In genomic region chrX:65671966-65672365, GRCh38 we compare ENCODE assay signal across 10 cellular contexts. TPM values are rescaled to one million over a fixed set of nuclear protein-coding genes. Genes with fewer than 3 reads are reported as not detected.
A peak's percentile ranks its signal among the peaks of the same experiment; 100 is the strongest.
DNase-seq lines count a peak whose midpoint lies in the region; ATAC-seq and TF ChIP-seq lines count a peak whose summit lies in the region.
"Had no signal": no experiment of that assay in that cellular context is flagged by ENCODE, and none has a peak within 500 bp of the region (broad histone marks: within the 10 kb centered on the region; RNA-seq: fewer than 3 reads in every experiment).

No MANE protein-coding gene starts in this region.

- TF ChIP-seq CTCF in lower lobe of right lung (IDR thresholded peaks at IDR 0.05) (no peak), upper lobe of left lung (IDR thresholded peaks at IDR 0.05) (no peak)

- peaks cover 60% of the 10 kb centered on the region for H3K4me1 ChIP-seq in lower lobe of right lung
- H3K4me1 ChIP-seq in upper lobe of left lung: peaks cover 30 to 74% (median 50%) of the 10 kb centered on the region in 4 donors

- WGBS in upper lobe of left lung, 2 donors: 20 to 65% methylated on average over 1 of the region's 1 CpG

- H3K27ac ChIP-seq in lower lobe of right lung (peak overlapping the region; percentile 95), upper lobe of left lung (peak overlapping the region; percentile 58 to 98 (median 68))
- H3K27ac ChIP-seq: body of pancreas had no signal

- ATAC-seq in lower lobe of right lung (no peak), upper lobe of left lung (ENCODE audit: low FRiP score in 2 of 2) (no peak)
- ATAC-seq: body of pancreas had no signal

- intact Hi-C loops in lower lobe of right lung (cut with DNase I): no loop called here

- H3K27ac Mint-ChIP-seq in activated naive CD4-positive, alpha-beta T cell treated with anti-CD3 and anti-CD28 coated beads, Interleukin-2, amount 10 ng/mL, durations not matched to agents 7 days and 5 days: peak overlapping the region; percentile 85
- H3K27ac Mint-ChIP-seq in activated naive CD8-positive, alpha-beta T cell treated with anti-CD3 and anti-CD28 coated beads for 36 hours: peak overlapping the region; percentile 91

- H3K27me3 ChIP-seq in lower lobe of right lung (ENCODE audit: low read depth) (no peaks in the 10 kb centered on the region), upper lobe of left lung (no peaks in the 10 kb centered on the region)
- H3K27me3 ChIP-seq: body of pancreas had no signal

- DNase-seq in activated naive CD4-positive, alpha-beta T cell treated with anti-CD3 and anti-CD28 coated beads, Interleukin-2, amount 10 ng/mL, durations not matched to agents 7 days and 5 days: no peak
- no peak for DNase-seq in activated naive CD4-positive, alpha-beta T cell treated with Interleukin-2 at 50 U/mL for 16 hours
- no peak for DNase-seq in activated naive CD8-positive, alpha-beta T cell treated with anti-CD3 and anti-CD28 coated beads for 36 hours
- DNase-seq in lower lobe of right lung (no peak), upper lobe of left lung (no peak), epidermal melanocyte (ENCODE audit: insufficient read length, low spot score) (no peak), DMS53 treated with DMSO at 0.1 percent for 48 hours (lab: John Stamatoyannopoulos, UW; ENCODE audit: unreplicated experiment) (no peak), hepatic stellate cell (ENCODE audit: low spot score) (no peak)
- DNase-seq: body of pancreas, NCI-H526 had no signal

- TF ChIP-seq POLR2A in upper lobe of left lung (IDR thresholded peaks at IDR 0.05): no peak

- CTCF ChIA-PET in activated naive CD4-positive, alpha-beta T cell treated with anti-CD3 and anti-CD28 coated beads, Interleukin-2, amount 10 ng/mL, durations not matched to agents 7 days and 5 days (lab: Charles Lee): interaction anchor here (1.6 kb wide), 1 partner anchor 36 kb away, joined by 6 read pairs; no protein-coding TSS in a partner anchor

- H3K36me3 ChIP-seq in lower lobe of right lung: no peaks in the 10 kb centered on the region
- H3K36me3 ChIP-seq in upper lobe of left lung: no peaks in the 10 kb centered on the region

- peak overlapping the region; percentile 78 for H3K4me3 Mint-ChIP-seq in activated naive CD4-positive, alpha-beta T cell treated with anti-CD3 and anti-CD28 coated beads, Interleukin-2, amount 10 ng/mL, durations not matched to agents 7 days and 5 days
- peak overlapping the region; percentile 85 for H3K4me3 Mint-ChIP-seq in activated naive CD8-positive, alpha-beta T cell treated with anti-CD3 and anti-CD28 coated beads for 36 hours

- TF ChIP-seq EP300 in upper lobe of left lung (IDR thresholded peaks at IDR 0.05): no peak

- H3K36me3 Mint-ChIP-seq in activated naive CD4-positive, alpha-beta T cell treated with anti-CD3 and anti-CD28 coated beads, Interleukin-2, amount 10 ng/mL, durations not matched to agents 7 days and 5 days: peaks cover 70% of the 10 kb centered on the region
- H3K36me3 Mint-ChIP-seq in activated naive CD8-positive, alpha-beta T cell treated with anti-CD3 and anti-CD28 coated beads for 36 hours: peaks cover 75% of the 10 kb centered on the region

- H3K9me3 Mint-ChIP-seq in activated naive CD4-positive, alpha-beta T cell treated with anti-CD3 and anti-CD28 coated beads, Interleukin-2, amount 10 ng/mL, durations not matched to agents 7 days and 5 days: no peaks in the 10 kb centered on the region
- no peaks in the 10 kb centered on the region for H3K9me3 Mint-ChIP-seq in activated naive CD8-positive, alpha-beta T cell treated with anti-CD3 and anti-CD28 coated beads for 36 hours

- H3K4me1 Mint-ChIP-seq in activated naive CD4-positive, alpha-beta T cell treated with anti-CD3 and anti-CD28 coated beads, Interleukin-2, amount 10 ng/mL, durations not matched to agents 7 days and 5 days: peaks cover 64% of the 10 kb centered on the region
- peaks cover 45% of the 10 kb centered on the region for H3K4me1 Mint-ChIP-seq in activated naive CD8-positive, alpha-beta T cell treated with anti-CD3 and anti-CD28 coated beads for 36 hours

- no peaks in the 10 kb centered on the region for H3K27me3 Mint-ChIP-seq in activated naive CD4-positive, alpha-beta T cell treated with anti-CD3 and anti-CD28 coated beads, Interleukin-2, amount 10 ng/mL, durations not matched to agents 7 days and 5 days
- H3K27me3 Mint-ChIP-seq in activated naive CD8-positive, alpha-beta T cell treated with anti-CD3 and anti-CD28 coated beads for 36 hours: no peaks in the 10 kb centered on the region

- H3K9me3 ChIP-seq in lower lobe of right lung (no peaks in the 10 kb centered on the region), upper lobe of left lung (no peaks in the 10 kb centered on the region)
- H3K9me3 ChIP-seq: body of pancreas had no signal

- H3K4me3 ChIP-seq in lower lobe of right lung (peak overlapping the region; percentile 77), upper lobe of left lung (peak overlapping the region in 1 of 4 donors; percentile 82)
- H3K4me3 ChIP-seq: body of pancreas had no signal

RNA-seq across cellular contexts. Expression of gene MSN, which starts 4.5 kb away (rescaled TPM):
- total RNA-seq in activated naive CD8-positive, alpha-beta T cell treated with anti-CD3 and anti-CD28 coated beads for 36 hours: 100 to 1,000 TPM; 433 to 443 TPM
- total RNA-seq in lower lobe of right lung: 419 TPM
- 100 to 1,000 TPM; 160 to 508 (median 380) TPM for total RNA-seq in upper lobe of left lung
